ENCODE assay signal across 17 cellular contexts in genomic region chr3:135444058-135444457, GRCh38.
DNase-seq lines count a peak whose midpoint lies in the region; ATAC-seq and TF ChIP-seq lines count a peak whose summit lies in the region.
"Had no signal": no experiment of that assay in that cellular context is flagged by ENCODE, and none has a peak within 500 bp of the region (broad histone marks: within the 10 kb centered on the region; RNA-seq: fewer than 3 reads in every experiment).

No MANE protein-coding gene starts in this region.

- H3K9ac ChIP-seq in PC-3 (ENCODE audit: low read length) = no peak overlapping the region

- H3K9me2 ChIP-seq in DOHH2 (replicated peaks; ENCODE audit: control insufficient read depth, low read length) = no peaks in the 10 kb centered on the region
- H3K9me2 ChIP-seq in PC-3 (replicated peaks; ENCODE audit: low read length) = no peaks in the 10 kb centered on the region

- no peak overlapping the region for H2AFZ ChIP-seq in PC-3 (ENCODE audit: low read length)

- H3K27ac ChIP-seq in DOHH2 (ENCODE audit: low read depth, low read length) (no peak overlapping the region), PC-3 (ENCODE audit: low read length) (no peak overlapping the region)

- POLR2A ChIA-PET in PC-3 (lab: Charles Lee; ENCODE audit: unreplicated experiment) = no interaction called here

- CTCF ChIA-PET in PC-3 (lab: Charles Lee) = no interaction called here

- DNase-seq in NCI-H2171 (lab: John Stamatoyannopoulos, UW) = peak; percentile 55
- DNase-seq in germinal center (ENCODE audit: low spot score) = peak; percentile 17
- DNase-seq in RPMI8226 = no peak
- DNase-seq in PC-3 = no peak
- no peak for DNase-seq in effector CD8-positive, alpha-beta T cell (lab: John Stamatoyannopoulos, UW)
- DNase-seq: ACHN; Calu3; CD8-positive, alpha-beta T cell; DMS79 treated with DMSO at 0.1 percent for 48 hours; EL; GOT3; H7; HFFc6 had no signal

- BruUV-seq in PC-3 (replicated peaks; lab: Mats Ljungman, UMichigan) = no TSS peak

- H3K4me1 ChIP-seq in DOHH2 (ENCODE audit: control insufficient read depth, low read length) (peaks cover 6% of the 10 kb centered on the region; the same call in 1 of the 2 replicates), PC-3 (ENCODE audit: insufficient read depth, low read length) (no peaks in the 10 kb centered on the region)

- H3K4me3 ChIP-seq in DOHH2 (ENCODE audit: low read length) (no peak overlapping the region), PC-3 (ENCODE audit: low read length) (no peak overlapping the region)
- H3K4me3 ChIP-seq: GM12878 had no signal

- H3K9me3 ChIP-seq in DOHH2 (ENCODE audit: control insufficient read depth, insufficient read depth, low read length) = no peaks in the 10 kb centered on the region
- no peaks in the 10 kb centered on the region for H3K9me3 ChIP-seq in PC-3 (ENCODE audit: low read length)

- peak overlapping the region; percentile 7; the same call in 1 of the 2 replicates for H3K4me2 ChIP-seq in DOHH2 (ENCODE audit: low read length)
- H3K4me2 ChIP-seq in PC-3 (ENCODE audit: low read length) = no peak overlapping the region

- H4K20me1 ChIP-seq in DOHH2 (ENCODE audit: control insufficient read depth, insufficient read depth, low read depth, low read length) (no peaks in the 10 kb centered on the region), PC-3 (ENCODE audit: low read length) (no peaks in the 10 kb centered on the region)

- H3K36me3 ChIP-seq in DOHH2 (ENCODE audit: control insufficient read depth, low read length) (no peaks in the 10 kb centered on the region), PC-3 (ENCODE audit: low read depth, low read length) (no peaks in the 10 kb centered on the region)

- TF ChIP-seq CTCF in DOHH2 (IDR thresholded peaks at IDR 0.05; ENCODE audit: low read depth, low read length, poor library complexity, severe bottlenecking) = no peak
- TF ChIP-seq CTCF in PC-3 (conservative IDR thresholded peaks at IDR 0.05; ENCODE audit: low read depth, low read length) = no peak

- intact Hi-C loops in PC-3 (cut with micrococcal nuclease) = no loop called here

- no peak for ATAC-seq in HG02798 (IDR thresholded peaks at IDR 0.05; ENCODE audit: poor library complexity, unreplicated experiment)
- ATAC-seq in PC-3 = no peak
- ATAC-seq: CD8-positive, alpha-beta T cell; GM12878; HCT116 had no signal

- no peaks in the 10 kb centered on the region for H3K79me2 ChIP-seq in DOHH2 (ENCODE audit: control insufficient read depth, low read length)
- no peaks in the 10 kb centered on the region for H3K79me2 ChIP-seq in PC-3 (ENCODE audit: low read length)

- no peaks in the 10 kb centered on the region for H3F3A ChIP-seq in DOHH2 (ENCODE audit: control insufficient read depth, insufficient read depth)
- H3F3A ChIP-seq in PC-3 (ENCODE audit: low read length, unreplicated experiment) = no peaks in the 10 kb centered on the region

- peaks cover 8% of the 10 kb centered on the region; the same call in 1 of the 2 replicates for H3K27me3 ChIP-seq in DOHH2 (ENCODE audit: control insufficient read depth, low read length)
- H3K27me3 ChIP-seq in PC-3 (ENCODE audit: low read length) = peaks cover 7% of the 10 kb centered on the region; the same call in 1 of the 2 replicates

Comparison
In these comparisons a context has a peak if more than half of its experiments do, and no peak if none do; other contexts are left out.
1. DNase-seq: peak in NCI-H2171 (single experiment) and germinal center (single experiment); none in RPMI8226 (single experiment), PC-3 (single experiment) and effector CD8-positive, alpha-beta T cell (single experiment).